Comparison of ENCODE assay signal across 10 cellular contexts in genomic region chr1:234400773-234401172, GRCh38. TPM values are rescaled to one million over a fixed set of nuclear protein-coding genes. Genes with fewer than 3 reads are reported as not detected.
A peak's percentile ranks its signal among the peaks of the same experiment; 100 is the strongest.
DNase-seq lines count a peak whose midpoint lies in the region; ATAC-seq, FAIRE-seq and TF ChIP-seq lines count a peak whose summit lies in the region.
"Had no signal": no experiment of that assay in that cellular context is flagged by ENCODE, and none has a peak within 500 bp of the region (broad histone marks: within the 10 kb centered on the region; RNA-seq: fewer than 3 reads in every experiment).

No MANE protein-coding gene starts in this region.

- H3K9me3 Mint-ChIP-seq in activated CD4-positive, alpha-beta memory T cell treated with anti-CD3 and anti-CD28 coated beads, Interleukin-2, amount 10 ng/mL, durations not matched to agents 7 days and 5 days: no peaks in the 10 kb centered on the region
- H3K9me3 Mint-ChIP-seq in naive B cell: peaks cover 0 to 2% (median 0%) of the 10 kb centered on the region in 7 donors

- no peaks in the 10 kb centered on the region for H3K9me3 ChIP-seq in thyroid gland

- DNase-seq in GM18507 (ENCODE audit: extremely low spot score, insufficient read length, low read depth): no peak
- no peak for DNase-seq in activated CD4-positive, alpha-beta memory T cell treated with anti-CD3 and anti-CD28 coated beads, Interleukin-2, amount 10 ng/mL, durations not matched to agents 7 days and 5 days
- DNase-seq in naive B cell: no peak
- no peak for DNase-seq in thyroid gland
- DNase-seq in NCI-H128 (lab: John Stamatoyannopoulos, UW; ENCODE audit: unreplicated experiment): no peak
- no peak for DNase-seq in putamen (ENCODE audit: low spot score)
- no peak for DNase-seq in NCI-H748 (lab: John Stamatoyannopoulos, UW; ENCODE audit: unreplicated experiment)
- DNase-seq: NCI-H2171 had no signal

- intact Hi-C loops in thyroid gland (cut with DNase I): no loop called here

- peak overlapping the region; percentile 76 for H3K27ac Mint-ChIP-seq in activated CD4-positive, alpha-beta memory T cell treated with anti-CD3 and anti-CD28 coated beads, Interleukin-2, amount 10 ng/mL, durations not matched to agents 7 days and 5 days
- peak overlapping the region in 5 of 6 donors; percentile 26 to 74 (median 56) for H3K27ac Mint-ChIP-seq in naive B cell

- H3K36me3 Mint-ChIP-seq in activated CD4-positive, alpha-beta memory T cell treated with anti-CD3 and anti-CD28 coated beads, Interleukin-2, amount 10 ng/mL, durations not matched to agents 7 days and 5 days (ENCODE audit: low read depth): peaks cover 22% of the 10 kb centered on the region
- H3K36me3 Mint-ChIP-seq in naive B cell: peaks cover 6 to 11% of the 10 kb centered on the region in 2 donors

- FAIRE-seq in GM18507 (lab: Jason Lieb, UNC): peak; percentile 63

- no peak for TF ChIP-seq POLR2A in thyroid gland (IDR thresholded peaks at IDR 0.05)

- ATAC-seq in HG02642 (IDR thresholded peaks at IDR 0.05; ENCODE audit: poor library complexity, unreplicated experiment): peak; percentile 50
- ATAC-seq in naive B cell (ENCODE audit: low read depth in 2 of 2): peak; percentile 40 to 43

- H3K4me1 Mint-ChIP-seq in activated CD4-positive, alpha-beta memory T cell treated with anti-CD3 and anti-CD28 coated beads, Interleukin-2, amount 10 ng/mL, durations not matched to agents 7 days and 5 days: peaks cover 48% of the 10 kb centered on the region
- peaks cover 22 to 37% (median 34%) of the 10 kb centered on the region in 3 donors for H3K4me1 Mint-ChIP-seq in naive B cell

- no peaks in the 10 kb centered on the region for H3K27me3 Mint-ChIP-seq in activated CD4-positive, alpha-beta memory T cell treated with anti-CD3 and anti-CD28 coated beads, Interleukin-2, amount 10 ng/mL, durations not matched to agents 7 days and 5 days
- no peaks in the 10 kb centered on the region for H3K27me3 Mint-ChIP-seq in naive B cell

- H3K4me1 ChIP-seq in thyroid gland: no peaks in the 10 kb centered on the region

- no peaks in the 10 kb centered on the region for H3K27me3 ChIP-seq in thyroid gland

- TF ChIP-seq CTCF in thyroid gland (IDR thresholded peaks at IDR 0.05): no peak

- no peaks in the 10 kb centered on the region for H3K36me3 ChIP-seq in thyroid gland

- peak overlapping the region; percentile 61 for H3K4me3 Mint-ChIP-seq in activated CD4-positive, alpha-beta memory T cell treated with anti-CD3 and anti-CD28 coated beads, Interleukin-2, amount 10 ng/mL, durations not matched to agents 7 days and 5 days
- peak overlapping the region in 6 of 8 donors; percentile 1 to 57 (median 20) for H3K4me3 Mint-ChIP-seq in naive B cell

- POLR2A ChIA-PET in activated CD4-positive, alpha-beta memory T cell treated with anti-CD3 and anti-CD28 coated beads, Interleukin-2, amount 10 ng/mL, durations not matched to agents 7 days and 5 days (lab: Charles Lee): interaction anchor here (1.0 kb wide), 1 partner anchor 27 kb away, joined by 3 read pairs; the partner anchor contains the start of gene COA6

- CTCF ChIA-PET in activated CD4-positive, alpha-beta memory T cell treated with anti-CD3 and anti-CD28 coated beads, Interleukin-2, amount 10 ng/mL, durations not matched to agents 7 days and 5 days (lab: Charles Lee): no interaction called here

- H3K4me3 ChIP-seq in thyroid gland (replicated peaks in 1 of 3): no peak overlapping the region
- H3K4me3 ChIP-seq: lung had no signal

- no peak overlapping the region for H3K27ac ChIP-seq in thyroid gland

RNA-seq across cellular contexts. Expression of gene COA6, which starts 27.5 kb away (rescaled TPM):
- total RNA-seq in activated CD4-positive, alpha-beta memory T cell treated with anti-CD3 and anti-CD28 coated beads, Interleukin-2, amount 10 ng/mL, durations not matched to agents 7 days and 5 days: 10 to 100 TPM; 39.7 to 44.7 TPM
- 10 to 100 TPM; 25.2 to 32.8 (median 28.9) TPM for polyA plus RNA-seq in naive B cell (ENCODE audit: low read depth in 6 of 6)
- total RNA-seq in thyroid gland: 10 to 100 TPM in 3 of 4 donors, 1 to 10 TPM in 1; 8.2 to 32.4 (median 23.8) TPM
